8 cellular contexts compared by ENCODE assay signal in genomic region chr17:44222112-44222869, GRCh38. TPM values are rescaled to one million over a fixed set of nuclear protein-coding genes. Genes with fewer than 3 reads are reported as not detected.
A peak's percentile ranks its signal among the peaks of the same experiment; 100 is the strongest.
DNase-seq lines count a peak whose midpoint lies in the region; ATAC-seq and TF ChIP-seq lines count a peak whose summit lies in the region.

No MANE protein-coding gene starts in this region.

- H3K27me3 Mint-ChIP-seq in endothelial cell (ENCODE audit: unreplicated experiment): peaks cover 14% of the 10 kb centered on the region

- peak overlapping the region; percentile 97 for H3K4me3 Mint-ChIP-seq in endothelial cell (ENCODE audit: unreplicated experiment)

- peak; percentile 21 for TF ChIP-seq POLR2A in GM18526 (IDR thresholded peaks at IDR 0.05; ENCODE audit: extremely low read depth, insufficient read length)

- no peak for TF ChIP-seq CTCF in endothelial cell (IDR thresholded peaks at IDR 0.05; ENCODE audit: unreplicated experiment)

- DNase-seq in AG08396 (ENCODE audit: low spot score) (peak; percentile 89), NCI-H345 (lab: John Stamatoyannopoulos, UW) (peak; percentile 85), endothelial cell (ENCODE audit: low spot score) (peak; percentile 62), medulla oblongata (ENCODE audit: extremely low spot score) (peak; percentile 94), stromal cell of bone marrow (ENCODE audit: low read depth) (peak; percentile 71)
- DNase-seq in activated CD4-positive, alpha-beta T cell treated with anti-CD3 and anti-CD28 coated beads, Interleukin-2, amount 50 U/mL, for 1 hour: peak; percentile 32

- ATAC-seq in GM21360 (IDR thresholded peaks at IDR 0.05; ENCODE audit: unreplicated experiment): no peak

- no peaks in the 10 kb centered on the region for H3K9me3 Mint-ChIP-seq in endothelial cell (ENCODE audit: unreplicated experiment)

- H3K27ac Mint-ChIP-seq in endothelial cell (ENCODE audit: unreplicated experiment): peak overlapping the region; percentile 93

- H3K36me3 Mint-ChIP-seq in endothelial cell (ENCODE audit: low read depth, unreplicated experiment): no peaks in the 10 kb centered on the region

- H3K4me1 Mint-ChIP-seq in endothelial cell (ENCODE audit: unreplicated experiment): peaks cover 21% of the 10 kb centered on the region

RNA-seq across cellular contexts. Expression of gene UBTF, which starts 2.8 kb away (rescaled TPM):
- 63.8 TPM for total RNA-seq in endothelial cell (ENCODE audit: unreplicated experiment)

RNA-seq across cellular contexts. Expression of gene ATXN7L3, which starts 22.6 kb away (rescaled TPM):
- total RNA-seq in endothelial cell (ENCODE audit: unreplicated experiment): 152 TPM

RNA-seq across cellular contexts. Expression of gene TMUB2, which starts 35.5 kb away (rescaled TPM):
- 39.2 TPM for total RNA-seq in endothelial cell (ENCODE audit: unreplicated experiment)

RNA-seq across cellular contexts. Expression of gene SLC4A1, which starts 45.6 kb away (rescaled TPM):
- total RNA-seq in endothelial cell (ENCODE audit: unreplicated experiment): not detected

RNA-seq across cellular contexts. Expression of gene ASB16, which starts 51.8 kb away (rescaled TPM):
- total RNA-seq in endothelial cell (ENCODE audit: unreplicated experiment): not detected

Comparison
In these comparisons a context has a peak if more than half of its experiments do, and no peak if none do; other contexts are left out.
1. DNase-seq: peak in every context shown above with its lines; median percentile 94 in medulla oblongata; 89 in AG08396; 85 in NCI-H345; 71 in stromal cell of bone marrow; 62 in endothelial cell; 32 in activated CD4-positive, alpha-beta T cell treated with anti-CD3 and anti-CD28 coated beads, Interleukin-2, amount 50 U/mL, for 1 hour.